ENCODE assay signal across 3 cellular contexts in genomic region chr4:82049294-82049693, GRCh38.
"Had no signal": no experiment of that assay in that cellular context is flagged by ENCODE, and none has a peak within 500 bp of the region (broad histone marks: within the 10 kb centered on the region; RNA-seq: fewer than 3 reads in every experiment).

No MANE protein-coding gene starts in this region.

- ATAC-seq: GM12878 had no signal

- DNase-seq: GDM1, GF-D8 had no signal
